In the genomic region with DNA sequence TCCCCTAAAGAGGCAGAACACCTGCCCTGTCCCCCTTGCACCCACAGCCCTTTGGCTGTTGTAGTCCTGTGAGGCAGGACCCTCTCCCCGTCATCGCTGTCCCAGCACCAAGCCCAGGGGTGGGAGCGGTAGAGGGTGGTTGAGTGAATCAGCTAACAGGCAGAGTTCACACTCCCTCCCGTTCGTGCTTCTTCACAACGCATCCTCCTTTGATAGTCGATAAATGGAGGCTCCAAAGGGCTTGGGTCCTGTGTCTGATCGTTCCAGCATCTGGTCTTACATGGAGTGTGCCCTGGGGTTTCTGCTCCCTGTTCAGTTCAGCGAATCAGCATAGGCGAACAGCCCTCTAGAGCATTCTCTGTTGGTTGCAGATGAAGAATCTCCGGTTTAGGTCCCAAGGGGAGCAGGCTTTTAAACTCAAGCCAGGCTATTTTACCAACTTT, we compare ENCODE assay signal across 8 cellular contexts. TPM values are rescaled to one million over a fixed set of nuclear protein-coding genes. Genes with fewer than 3 reads are reported as not detected.
DNase-seq lines count a peak whose midpoint lies in the region; ATAC-seq, FAIRE-seq and TF ChIP-seq lines count a peak whose summit lies in the region.

No MANE protein-coding gene starts in this region.

- TF ChIP-seq RAD21 in K562 (CRISPR knock-in tag; conservative IDR thresholded peaks at IDR 0.05 in 1 of 2, IDR thresholded peaks at IDR 0.05 in 1 of 2) = no peak
- no peak for TF ChIP-seq RAD21 in liver (IDR thresholded peaks at IDR 0.05)

- H3K4me1 Mint-ChIP-seq in CD14-positive monocyte (peaks cover 32% of the 10 kb centered on the region), IgD-negative memory B cell (peaks cover 46 to 52% (median 49%) of the 10 kb centered on the region in 3 donors)

- no peaks in the 10 kb centered on the region for H4K20me1 ChIP-seq in K562 (replicated peaks; ENCODE audit: control insufficient read depth, insufficient read depth, low read length)

- H3K9me3 ChIP-seq in K562 (replicated peaks; ENCODE audit: control insufficient read depth, insufficient read depth, low read depth, low read length) = no peaks in the 10 kb centered on the region
- H3K9me3 ChIP-seq in liver (ENCODE audit: control insufficient read depth in 4 of 4, low read length in 3 of 4) = no peaks in the 10 kb centered on the region
- H3K9me3 ChIP-seq in tibial nerve = no peaks in the 10 kb centered on the region

- no TSS peak for BruUV-seq in K562 (replicated peaks; lab: Mats Ljungman, UMichigan)

- peak overlapping the region; percentile 95 for H3K4me2 ChIP-seq in K562 (ENCODE audit: insufficient read depth, low read length)

- peak overlapping the region; percentile 83 to 98 for H3K9ac ChIP-seq in K562 (ENCODE audit: insufficient read depth in 1 of 2, low read depth in 2 of 2, low read length in 2 of 2)
- peak overlapping the region in 1 of 2 donors; percentile 37 for H3K9ac ChIP-seq in liver (ENCODE audit: low read depth in 1 of 2, low read length in 2 of 2)

- H3K36me3 ChIP-seq in K562 (ENCODE audit: control insufficient read depth, insufficient read depth, low read length) = peaks cover 54% of the 10 kb centered on the region; the same call in 2 of the 3 replicates
- peaks cover 10 to 39% (median 37%) of the 10 kb centered on the region in 4 donors for H3K36me3 ChIP-seq in liver (ENCODE audit: control insufficient read depth in 4 of 4, insufficient read depth in 3 of 4, low read depth in 1 of 4, low read length in 3 of 4)
- peaks cover 0 to 53% (median 0%) of the 10 kb centered on the region in 3 donors for H3K36me3 ChIP-seq in tibial nerve

- peak overlapping the region; percentile 81; the same call in 1 of the 2 replicates for H3K4me3 ChIP-seq in K562
- H3K4me3 ChIP-seq in liver (ENCODE audit: low read depth in 1 of 3, low read length in 3 of 3) = no peak overlapping the region
- peak overlapping the region; percentile 74 to 99 (median 87) for H3K4me3 ChIP-seq in tibial nerve

- peaks cover 20% of the 10 kb centered on the region for H3K79me2 ChIP-seq in K562 (ENCODE audit: control insufficient read depth, insufficient read depth, low read length)

- H3K27ac Mint-ChIP-seq in CD14-positive monocyte (peak overlapping the region; percentile 86 to 93 (median 90)), IgD-negative memory B cell (peak overlapping the region in 2 of 3 donors; percentile 87)

- no peak for TF ChIP-seq CTCF in CD14-positive monocyte (IDR thresholded peaks at IDR 0.05)
- no peak for TF ChIP-seq CTCF in K562 (IDR thresholded peaks at IDR 0.05 in 2 of 3, conservative IDR thresholded peaks at IDR 0.05 in 1 of 3; ENCODE audit: insufficient read depth in 2 of 3, low read depth in 1 of 3, low read length in 3 of 3)
- no peak for TF ChIP-seq CTCF in liver (IDR thresholded peaks at IDR 0.05; ENCODE audit: low read depth, low read length, missing input control)
- no peak for TF ChIP-seq CTCF in tibial nerve (IDR thresholded peaks at IDR 0.05)

- DNase-seq in CD14-positive monocyte (ENCODE audit: low spot score) (no peak), K562 (ENCODE audit: extremely low read depth in 1 of 4, low spot score in 3 of 4) (peak in 2 of 4 experiments; percentile 15 to 32), tibial nerve (ENCODE audit: low spot score in 2 of 2) (no peak), DMS153 (lab: John Stamatoyannopoulos, UW) (no peak)

- H3K9me1 ChIP-seq in K562 (ENCODE audit: control insufficient read depth, insufficient read depth, low read length) = no peaks in the 10 kb centered on the region

- in situ Hi-C loops in K562 (cut with MboI) = no loop called here

- 36% methylated on average over 11 of the region's 11 CpGs for WGBS in K562 (ENCODE audit: insufficient coverage, low coverage, missing lambda C conversion rate)
- WGBS in liver = 79% methylated on average over 11 of the region's 11 CpGs
- 48 to 58% methylated on average over 11 of the region's 11 CpGs for WGBS in tibial nerve, 2 donors

- H3K9me3 Mint-ChIP-seq in CD14-positive monocyte = peaks cover 0 to 1% (median 0%) of the 10 kb centered on the region in 7 donors
- H3K9me3 Mint-ChIP-seq in IgD-negative memory B cell = no peaks in the 10 kb centered on the region

- H3K27me3 ChIP-seq in K562 (ENCODE audit: control insufficient read depth in 2 of 2, insufficient read depth in 2 of 2, low read length in 2 of 2) (no peaks in the 10 kb centered on the region), liver (ENCODE audit: control insufficient read depth in 4 of 4, insufficient read depth in 4 of 4, low read length in 3 of 4) (no peaks in the 10 kb centered on the region), tibial nerve (no peaks in the 10 kb centered on the region)

- POLR2A ChIA-PET in K562 (lab: Yijun Ruan, JAX) = interaction anchor here (0.6 to 1.3 kb wide), 3 partner anchors 11 to 305 kb away, joined by 3 read pairs; a partner anchor contains a TSS

- H3K36me3 Mint-ChIP-seq in CD14-positive monocyte (peaks cover 50 to 53% of the 10 kb centered on the region in 2 donors), IgD-negative memory B cell (peaks cover 2% of the 10 kb centered on the region)

- TF ChIP-seq POLR2A in K562 (conservative IDR thresholded peaks at IDR 0.05) = no peak
- no peak for TF ChIP-seq POLR2A in tibial nerve (IDR thresholded peaks at IDR 0.05)

- intact Hi-C loops in CD14-positive monocyte (cut with micrococcal nuclease) = loop anchor here in 1 of 2 donors (5.0 kb wide), 1 partner anchor 34 kb away; no protein-coding TSS in a partner anchor
- intact Hi-C loops in K562 (cut with micrococcal nuclease) = loop anchor here (2.0 kb wide), 1 partner anchor 37 kb away; no protein-coding TSS in a partner anchor

- H3K4me1 ChIP-seq in K562 (replicated peaks in 1 of 2; ENCODE audit: control insufficient read depth in 2 of 2, insufficient read depth in 2 of 2, low read length in 2 of 2) (peaks cover 10 to 12% of the 10 kb centered on the region in 2 experiments; a peak in 4 of 5 replicates), liver (ENCODE audit: control insufficient read depth in 4 of 4, insufficient read depth in 4 of 4, low read length in 3 of 4) (peaks cover 2 to 28% (median 22%) of the 10 kb centered on the region in 4 donors), tibial nerve (peaks cover 0 to 42% (median 22%) of the 10 kb centered on the region in 4 donors)

- TF ChIP-seq EP300 in K562 (IDR thresholded peaks at IDR 0.05; ENCODE audit: low read length) (no peak), tibial nerve (IDR thresholded peaks at IDR 0.05) (no peak)

- CTCF ChIA-PET in K562 (lab: Yijun Ruan, JAX; ENCODE audit: low intra/inter-chr PET ratio) = no interaction called here

- peak; percentile 44 for ATAC-seq in K562
- ATAC-seq in GM19452 (IDR thresholded peaks at IDR 0.05; ENCODE audit: unreplicated experiment) = no peak
- no peak for ATAC-seq in HG03139 (IDR thresholded peaks at IDR 0.05; ENCODE audit: unreplicated experiment)

- peak; percentile 48 for FAIRE-seq in K562 (lab: Jason Lieb, UNC)

- H2AFZ ChIP-seq in K562 (ENCODE audit: low read depth, low read length) = peak overlapping the region; percentile 87; the same call in 1 of the 2 replicates

- H3K4me3 Mint-ChIP-seq in CD14-positive monocyte (peak overlapping the region in 1 of 2 donors; percentile 91), IgD-negative memory B cell (peak overlapping the region; percentile 93 to 95 (median 94))

- H3K27me3 Mint-ChIP-seq in CD14-positive monocyte (ENCODE audit: low read depth in 3 of 3) (peaks cover 4 to 8% (median 5%) of the 10 kb centered on the region in 3 donors), IgD-negative memory B cell (peaks cover 10% of the 10 kb centered on the region)

- H3K27ac ChIP-seq in K562 (ENCODE audit: extremely low read depth, low read depth, low read length) (peak overlapping the region; percentile 87), liver (ENCODE audit: low read depth in 1 of 2, low read length in 2 of 2) (peak overlapping the region; percentile 95 to 97), tibial nerve (peak overlapping the region; percentile 87 to 99 (median 95))

RNA-seq across cellular contexts. Expression of a gene that starts 0.8 kb away (rescaled TPM):
- polyA plus RNA-seq in CD14-positive monocyte = 10 to 100 TPM; 18.0 to 23.0 TPM
- 40.1 TPM for polyA plus RNA-seq in IgD-negative memory B cell
- 5.1 and 8.1 TPM in 2 replicates for total RNA-seq in K562 (2011; cell fraction: chromatin; rRNA removed; ENCODE audit: low replicate concordance)
- total RNA-seq in K562 (2011; cell fraction: nucleolus; rRNA removed) = 6.2 and 9.0 TPM in 2 replicates
- total RNA-seq in K562 (2011; cell fraction: nucleoplasm; rRNA removed) = 5.4 and 7.0 TPM in 2 replicates
- 23.5 and 36.1 TPM in 2 replicates for total RNA-seq in K562 (2014; rRNA removed)
- 18.8 and 20.2 TPM in 2 replicates for total RNA-seq in K562 (2014; rRNA removed; fragmentation: Illumina TruSeq; extraction: Trizol)
- 18.1 and 20.6 TPM in 2 replicates for total RNA-seq in K562 (2015; rRNA removed; fragmentation: Illumina TruSeq; extraction: Trizol)
- total RNA-seq in K562 (2021) = 34.7 and 42.6 TPM in 2 replicates
- 21.7 and 24.8 TPM in 2 replicates for polyA plus RNA-seq in K562 (2011; rRNA removed)
- polyA plus RNA-seq in K562 (2011; cell fraction: cytosol; rRNA removed) = 15.4 and 17.0 TPM in 2 replicates
- 12.7 and 14.4 TPM in 2 replicates for polyA plus RNA-seq in K562 (2011; cell fraction: nucleus; rRNA removed)
- 34.9 and 43.6 TPM in 2 replicates for polyA plus RNA-seq in K562 (2012)
- 45.3 and 46.9 TPM in 2 replicates for polyA plus RNA-seq in K562 (2014; fragmentation: Illumina TruSeq; extraction: Trizol)
- polyA plus RNA-seq in K562 (2014; fragmentation: Nextera tagmentation; extraction: Ambion mirVana) = 10 to 100 TPM; 23.0 to 25.2 TPM
- polyA plus RNA-seq in K562 (2014; rRNA removed) = 26.7 and 27.6 TPM in 2 replicates
- polyA minus RNA-seq in K562 (2011; rRNA and poly(A)+ RNA removed) = 14.1 and 16.4 TPM in 2 replicates
- 13.3 and 19.9 TPM in 2 replicates for polyA minus RNA-seq in K562 (2011; cell fraction: cytosol; rRNA and poly(A)+ RNA removed)
- 4.2 and 6.3 TPM in 2 replicates for polyA minus RNA-seq in K562 (2011; cell fraction: nucleus; rRNA and poly(A)+ RNA removed)
- 10 to 100 TPM; 13.7 to 18.2 TPM for total RNA-seq in liver
- polyA plus RNA-seq in liver = 10 to 100 TPM; 15.3 to 15.4 TPM
- total RNA-seq in tibial nerve = 10 to 100 TPM; 18.2 to 36.7 (median 27.9) TPM

RNA-seq across cellular contexts. Expression of a gene that starts 28.4 kb away (rescaled TPM):
- polyA plus RNA-seq in CD14-positive monocyte (10 to 100 TPM; 59.9 to 94.5 TPM), IgD-negative memory B cell (52.9 TPM), K562 (2011; rRNA removed) (40.3 and 73.4 TPM in 2 replicates), K562 (2014; fragmentation: Illumina TruSeq; extraction: Trizol) (56.8 and 62.4 TPM in 2 replicates), K562 (2014; fragmentation: Nextera tagmentation; extraction: Ambion mirVana) (100 to 1,000 TPM in 1 of 2 experiments, 10 to 100 TPM in 1; 40.6 to 105 TPM), K562 (2014; rRNA removed) (37.1 and 47.9 TPM in 2 replicates), liver (100 to 1,000 TPM in 1 of 2 donors, 10 to 100 TPM in 1; 49.8 to 106 TPM)
- 181 and 256 TPM in 2 replicates for total RNA-seq in K562 (2011; cell fraction: chromatin; rRNA removed; ENCODE audit: low replicate concordance)
- 148 and 149 TPM in 2 replicates for total RNA-seq in K562 (2011; cell fraction: nucleolus; rRNA removed)
- 109 and 139 TPM in 2 replicates for total RNA-seq in K562 (2011; cell fraction: nucleoplasm; rRNA removed)
- total RNA-seq in K562 (2014; rRNA removed) (88.0 and 96.4 TPM in 2 replicates), K562 (2014; rRNA removed; fragmentation: Illumina TruSeq; extraction: Trizol) (73.9 and 74.6 TPM in 2 replicates), K562 (2015; rRNA removed; fragmentation: Illumina TruSeq; extraction: Trizol) (62.0 and 65.1 TPM in 2 replicates), K562 (2021) (85.4 and 94.8 TPM in 2 replicates), liver (100 to 1,000 TPM in 1 of 2 donors, 10 to 100 TPM in 1; 68.4 to 177 TPM), tibial nerve (100 to 1,000 TPM in 2 of 4 donors, 10 to 100 TPM in 2; 72.6 to 124 (median 88.1) TPM)
- polyA plus RNA-seq in K562 (2011; cell fraction: cytosol; rRNA removed) = 47.0 and 48.0 TPM in 2 replicates
- polyA plus RNA-seq in K562 (2011; cell fraction: nucleus; rRNA removed) = 111 and 116 TPM in 2 replicates
- polyA plus RNA-seq in K562 (2012) = 82.5 and 120 TPM in 2 replicates
- 115 and 157 TPM in 2 replicates for polyA minus RNA-seq in K562 (2011; rRNA and poly(A)+ RNA removed)
- polyA minus RNA-seq in K562 (2011; cell fraction: cytosol; rRNA and poly(A)+ RNA removed) = 70.3 and 92.6 TPM in 2 replicates
- polyA minus RNA-seq in K562 (2011; cell fraction: nucleus; rRNA and poly(A)+ RNA removed) = 59.0 and 102 TPM in 2 replicates

Comparison
In these comparisons a context has a peak if more than half of its experiments do, and no peak if none do; other contexts are left out.
1. H3K4me3 ChIP-seq: peak in K562 (single experiment) and tibial nerve (4 of 4); none in liver (0 of 3).
2. Peak in every context shown above with its lines, with median percentiles within 50 percentile points of each other: H3K27ac ChIP-seq.